9 cellular contexts compared by ENCODE assay signal in genomic region chr3:50604628-50605588, GRCh38. TPM values are rescaled to one million over a fixed set of nuclear protein-coding genes. Genes with fewer than 3 reads are reported as not detected.
DNase-seq lines count a peak whose midpoint lies in the region; ATAC-seq and TF ChIP-seq lines count a peak whose summit lies in the region.
"Had no signal": no experiment of that assay in that cellular context is flagged by ENCODE, and none has a peak within 500 bp of the region (broad histone marks: within the 10 kb centered on the region; RNA-seq: fewer than 3 reads in every experiment).

No MANE protein-coding gene starts in this region.

- TF ChIP-seq CTCF in CD14-positive monocyte (IDR thresholded peaks at IDR 0.05) (no peak), colonic mucosa (IDR thresholded peaks at IDR 0.05) (no peak)

- peaks cover 0 to 3% (median 0%) of the 10 kb centered on the region in 3 donors for H3K27me3 Mint-ChIP-seq in CD14-positive monocyte (ENCODE audit: low read depth in 3 of 3)

- H3K4me1 ChIP-seq in colonic mucosa, result peaks cover 38% of the 10 kb centered on the region
- peaks cover 8 to 15% of the 10 kb centered on the region in 2 donors for H3K4me1 ChIP-seq in neuronal stem cell (ENCODE audit: control insufficient read depth in 2 of 2, insufficient read depth in 1 of 2, low read depth in 1 of 2, low read length in 2 of 2)

- H3K27me3 ChIP-seq in colonic mucosa (no peaks in the 10 kb centered on the region), neuronal stem cell (ENCODE audit: control insufficient read depth in 3 of 3, insufficient read depth in 3 of 3, low read depth in 1 of 3, low read length in 3 of 3) (no peaks in the 10 kb centered on the region)

- H3K23ac ChIP-seq in neuronal stem cell (ENCODE audit: low read depth, low read length, poor library complexity), result peak overlapping the region; percentile 23

- H3K4me3 ChIP-seq in colonic mucosa, result no peak overlapping the region
- H3K4me3 ChIP-seq in neuronal stem cell (ENCODE audit: low read length in 2 of 2), result no peak overlapping the region

- H3K4me1 Mint-ChIP-seq in CD14-positive monocyte, result peaks cover 98% of the 10 kb centered on the region

- no peak for DNase-seq in CD14-positive monocyte (ENCODE audit: low spot score)
- DNase-seq in NAMALWA (ENCODE audit: low spot score), result peak; percentile 20
- no peak for DNase-seq in colonic mucosa
- no peak for DNase-seq in neuronal stem cell (ENCODE audit: low spot score)
- no peak for DNase-seq in NCI-H2107 (lab: John Stamatoyannopoulos, UW)
- DNase-seq in NCI-H226, result no peak
- DNase-seq in effector CD8-positive, alpha-beta T cell (lab: John Stamatoyannopoulos, UW), result no peak
- DNase-seq: EL had no signal

- H4K8ac ChIP-seq in neuronal stem cell (ENCODE audit: low read depth, low read length), result no peak overlapping the region

- H3K9ac ChIP-seq in colonic mucosa (ENCODE audit: low read depth in 2 of 2, low read length in 2 of 2) (peak overlapping the region; percentile 31 to 43), neuronal stem cell (ENCODE audit: low read depth, low read length, poor library complexity) (peak overlapping the region; percentile 50)

- no peak overlapping the region for H4K91ac ChIP-seq in neuronal stem cell (ENCODE audit: low read depth, low read length, poor library complexity)

- peaks cover under 1% of the 10 kb centered on the region for H3K79me1 ChIP-seq in neuronal stem cell (ENCODE audit: low read depth, low read length)

- no peak overlapping the region for H2BK15ac ChIP-seq in neuronal stem cell (ENCODE audit: low read length)

- peaks cover 14% of the 10 kb centered on the region for H3K36me3 ChIP-seq in colonic mucosa
- peaks cover 2 to 46% of the 10 kb centered on the region in 2 donors for H3K36me3 ChIP-seq in neuronal stem cell (replicated peaks in 1 of 2; ENCODE audit: control insufficient read depth in 2 of 2, insufficient read depth in 2 of 2, low read length in 2 of 2)

- no peak overlapping the region for H3K4ac ChIP-seq in neuronal stem cell (ENCODE audit: low read length)

- no peak overlapping the region for H2BK5ac ChIP-seq in neuronal stem cell (ENCODE audit: low read length)

- H2AK5ac ChIP-seq in neuronal stem cell (ENCODE audit: low read depth, low read length), result no peak overlapping the region

- H2BK120ac ChIP-seq in neuronal stem cell (ENCODE audit: low read depth, low read length), result no peak overlapping the region

- intact Hi-C loops in CD14-positive monocyte (cut with micrococcal nuclease) (no loop called here), colonic mucosa (cut with DNase I) (no loop called here)

- no peak overlapping the region for H3K18ac ChIP-seq in neuronal stem cell (ENCODE audit: low read length)

- H3K9me3 ChIP-seq in colonic mucosa, result no peaks in the 10 kb centered on the region
- H3K9me3 ChIP-seq in neuronal stem cell (replicated peaks in 1 of 2; ENCODE audit: control insufficient read depth in 2 of 2, insufficient read depth in 1 of 2, low read depth in 1 of 2, low read length in 2 of 2), result no peaks in the 10 kb centered on the region

- no peak for ATAC-seq in HG03521 (IDR thresholded peaks at IDR 0.05; ENCODE audit: unreplicated experiment)

- H3K14ac ChIP-seq in neuronal stem cell (ENCODE audit: low read length), result no peak overlapping the region

- H3K9me3 Mint-ChIP-seq in CD14-positive monocyte, result no peaks in the 10 kb centered on the region

- no peak overlapping the region for H3K27ac ChIP-seq in colonic mucosa
- no peak overlapping the region for H3K27ac ChIP-seq in neuronal stem cell (replicated peaks; ENCODE audit: low read length)

- no peak overlapping the region for H2AFZ ChIP-seq in neuronal stem cell (ENCODE audit: low read length)

- H3K4me2 ChIP-seq in neuronal stem cell (ENCODE audit: insufficient read depth, low read length, poor library complexity, severe bottlenecking), result no peak overlapping the region

- H3K36me3 Mint-ChIP-seq in CD14-positive monocyte, result peaks cover 61 to 69% of the 10 kb centered on the region in 2 donors

- peak overlapping the region; percentile 7 to 44 for H3K4me3 Mint-ChIP-seq in CD14-positive monocyte

- peak overlapping the region; percentile 18 to 84 (median 69) for H3K27ac Mint-ChIP-seq in CD14-positive monocyte

- no CpG with 5 or more reads among the region's 14 CpGs for WGBS in neuronal stem cell (ENCODE audit: extremely low coverage in 2 of 2, insufficient read length in 2 of 2, insufficient replicate concordance in 1 of 2), 2 donors

- H2BK12ac ChIP-seq in neuronal stem cell (ENCODE audit: low read length), result no peak overlapping the region

RNA-seq across cellular contexts. Expression of gene CISH, which starts 6.7 kb away (rescaled TPM):
- polyA plus RNA-seq in CD14-positive monocyte, result 1 to 10 TPM; 2.9 to 6.2 TPM
- total RNA-seq in colonic mucosa, result 10 to 100 TPM; 17.1 to 19.6 TPM
- 2.1 TPM for polyA plus RNA-seq in neuronal stem cell (2013, experiment 1 of 2)
- 2.1 TPM for polyA plus RNA-seq in neuronal stem cell (2013, experiment 2 of 2)

RNA-seq across cellular contexts. Expression of gene MAPKAPK3, which starts 12.0 kb away (rescaled TPM):
- 100 to 1,000 TPM; 173 to 252 TPM for polyA plus RNA-seq in CD14-positive monocyte
- 10 to 100 TPM; 27.3 to 45.1 TPM for total RNA-seq in colonic mucosa
- 90.3 TPM for polyA plus RNA-seq in neuronal stem cell (2013, experiment 1 of 2)
- polyA plus RNA-seq in neuronal stem cell (2013, experiment 2 of 2), result 89.0 TPM

RNA-seq across cellular contexts. Expression of gene HEMK1, which starts 35.6 kb away (rescaled TPM):
- polyA plus RNA-seq in CD14-positive monocyte, result 10 to 100 TPM; 12.1 to 14.0 TPM
- total RNA-seq in colonic mucosa, result 10 to 100 TPM; 23.0 to 28.5 TPM
- polyA plus RNA-seq in neuronal stem cell (2013, experiment 1 of 2), result 15.5 TPM
- 15.1 TPM for polyA plus RNA-seq in neuronal stem cell (2013, experiment 2 of 2)

RNA-seq across cellular contexts. Expression of gene C3orf18, which starts 37.4 kb away (rescaled TPM):
- polyA plus RNA-seq in CD14-positive monocyte, result under 1 TPM; 0.18 to 0.76 TPM
- total RNA-seq in colonic mucosa, result 1 to 10 TPM; 2.4 to 2.9 TPM
- polyA plus RNA-seq in neuronal stem cell (2013, experiment 1 of 2), result 9.9 TPM
- polyA plus RNA-seq in neuronal stem cell (2013, experiment 2 of 2), result 9.3 TPM
